ENCODE assay signal across 25 cellular contexts in genomic region chr7:107658467-107658866, GRCh38.
"Had no signal": no experiment of that assay in that cellular context is flagged by ENCODE, and none has a peak within 500 bp of the region (broad histone marks: within the 10 kb centered on the region; RNA-seq: fewer than 3 reads in every experiment).

No MANE protein-coding gene starts in this region.

- H3K27ac Mint-ChIP-seq: activated B cell treated with CpG ODN at 0.5 μM for 24 hours; activated CD4-positive, alpha-beta T cell treated with anti-CD3 and anti-CD28 coated beads, Interleukin-2, amount 10 ng/mL, durations not matched to agents 7 days and 5 days; nephron; stimulated activated naive CD8-positive, alpha-beta T cell treated with anti-CD3 and anti-CD28 coated beads, Interleukin-15, Interleukin-2, amounts not matched to agents 100 ng/mL and 50 ng/mL, for 24 hours had no signal

- H3K4me3 ChIP-seq: ascending aorta, heart left ventricle, pancreas, SK-N-MC, tibial nerve had no signal

- H3K9me3 Mint-ChIP-seq: activated B cell treated with CpG ODN at 0.5 μM for 24 hours; activated CD4-positive, alpha-beta T cell treated with anti-CD3 and anti-CD28 coated beads, Interleukin-2, amount 10 ng/mL, durations not matched to agents 7 days and 5 days; activated naive CD4-positive, alpha-beta T cell treated with anti-CD3 and anti-CD28 coated beads, Interleukin-2, amount 50 U/mL, for 72 hours; nephron; stimulated activated naive CD8-positive, alpha-beta T cell treated with anti-CD3 and anti-CD28 coated beads, Interleukin-15, Interleukin-2, amounts not matched to agents 100 ng/mL and 50 ng/mL, for 24 hours had no signal

- H3K36me3 ChIP-seq: ascending aorta, brain microvascular endothelial cell, heart left ventricle, pancreas, tibial nerve had no signal

- H3K4me3 Mint-ChIP-seq: activated B cell treated with CpG ODN at 0.5 μM for 24 hours; activated CD4-positive, alpha-beta T cell treated with anti-CD3 and anti-CD28 coated beads, Interleukin-2, amount 10 ng/mL, durations not matched to agents 7 days and 5 days; nephron; stimulated activated naive CD8-positive, alpha-beta T cell treated with anti-CD3 and anti-CD28 coated beads, Interleukin-15, Interleukin-2, amounts not matched to agents 100 ng/mL and 50 ng/mL, for 24 hours had no signal

- H3K4me1 Mint-ChIP-seq: nephron had no signal

- H3K27ac ChIP-seq: ascending aorta, brain microvascular endothelial cell, heart left ventricle, pancreas, SK-N-MC, tibial nerve had no signal

- DNase-seq: activated B cell treated with CpG ODN at 0.5 μM for 24 hours; activated CD4-positive, alpha-beta T cell treated with anti-CD3 and anti-CD28 coated beads, Interleukin-2, amount 10 ng/mL, durations not matched to agents 7 days and 5 days; activated CD8-positive, alpha-beta memory T cell treated with anti-CD3 and anti-CD28 coated beads for 24 hours; brain microvascular endothelial cell; central memory CD4-positive, alpha-beta T cell; dermis blood vessel endothelial cell; effector CD8-positive, alpha-beta T cell; erythroblast; heart left ventricle; left cardiac atrium; midbrain; pancreas; right cardiac atrium; stimulated activated CD4-positive, alpha-beta T cell treated with anti-CD3 and anti-CD28 coated beads, Interleukin-12 subunit alpha, Interleukin-12 subunit beta, amount 100 ng/mL, for 4 hours; stimulated activated CD4-positive, alpha-beta T cell treated with anti-CD3 and anti-CD28 coated beads, Interleukin-4, amount 100 ng/mL, for 4 hours; SW 1271; T-helper 9 cell had no signal

- ATAC-seq: activated naive CD4-positive, alpha-beta T cell treated with anti-CD3 and anti-CD28 coated beads, Interleukin-2, amount 50 U/mL, for 72 hours; heart left ventricle; pancreas; right cardiac atrium had no signal

- FAIRE-seq: islet of Langerhans, pancreas, urothelium cell line had no signal

- H3K9me3 ChIP-seq: ascending aorta, heart left ventricle, pancreas, tibial nerve had no signal

- H3K36me3 Mint-ChIP-seq: activated naive CD4-positive, alpha-beta T cell treated with anti-CD3 and anti-CD28 coated beads, Interleukin-2, amount 50 U/mL, for 72 hours had no signal

- H3K27me3 ChIP-seq: ascending aorta, brain microvascular endothelial cell, pancreas had no signal
